23 cellular contexts compared by ENCODE assay signal in genomic region chr10:23405540-23405939, GRCh38. TPM values are rescaled to one million over a fixed set of nuclear protein-coding genes. Genes with fewer than 3 reads are reported as not detected.
DNase-seq lines count a peak whose midpoint lies in the region; ATAC-seq and TF ChIP-seq lines count a peak whose summit lies in the region.
"Had no signal": no experiment of that assay in that cellular context is flagged by ENCODE, and none has a peak within 500 bp of the region (broad histone marks: within the 10 kb centered on the region; RNA-seq: fewer than 3 reads in every experiment).

No MANE protein-coding gene starts in this region.

- intact Hi-C loops in Right ventricle myocardium inferior (cut with DNase I), result loop anchor here (1.0 kb wide), 1 partner anchor 34 kb away; the partner anchor contains the start of gene OTUD1
- intact Hi-C loops in cardiac septum (cut with DNase I), result no loop called here

- ATAC-seq in Right ventricle myocardium inferior (peak; percentile 72), left lobe of liver (peak; percentile 15), HG02623 (IDR thresholded peaks at IDR 0.05; ENCODE audit: unreplicated experiment) (no peak), GM19324 (IDR thresholded peaks at IDR 0.05; ENCODE audit: low FRiP score, unreplicated experiment) (no peak)
- ATAC-seq: activated CD4-positive, CD25-positive, alpha-beta regulatory T cell treated with anti-CD3 and anti-CD28 coated beads, Interleukin-2, amount 50 U/mL, for 24 hours; activated CD8-positive, alpha-beta T cell treated with anti-CD3 and anti-CD28 coated beads, Interleukin-2, amount 10 ng/mL, durations not matched to agents 7 days and 5 days; stimulated activated naive CD8-positive, alpha-beta T cell treated with anti-CD3 and anti-CD28 coated beads, Interleukin-15, amount 100 ng/mL, for 72 hours had no signal

- no peak overlapping the region for H3K4me3 ChIP-seq in fibroblast of the aortic adventitia (ENCODE audit: low read depth, low read length)
- H3K4me3 ChIP-seq: thyroid gland had no signal

- TF ChIP-seq CTCF in fibroblast of the aortic adventitia (IDR thresholded peaks at IDR 0.05; ENCODE audit: insufficient read depth, low read length), result no peak

- DNase-seq in Right ventricle myocardium inferior (ENCODE audit: missing footprints) (no peak), cardiac septum (ENCODE audit: low spot score) (no peak), fibroblast of the aortic adventitia (ENCODE audit: low read depth) (peak; percentile 71), left lobe of liver (ENCODE audit: low spot score) (no peak), HT-29 (ENCODE audit: low spot score) (no peak)
- DNase-seq in activated effector memory CD4-positive, alpha-beta T cell treated with anti-CD3 and anti-CD28 coated beads, Interleukin-2, amount 50 U/mL, for 16 hours, result no peak
- DNase-seq: 8988T; activated CD8-positive, alpha-beta T cell treated with anti-CD3 and anti-CD28 coated beads, Interleukin-2, amount 10 ng/mL, durations not matched to agents 7 days and 5 days; activated naive CD8-positive, alpha-beta T cell treated with anti-CD3 and anti-CD28 coated beads, Interleukin-2, amount 10 ng/mL, durations not matched to agents 7 days and 5 days; AML-193; CD4-positive, alpha-beta T cell; NCI-H1417; NCI-H2081 treated with DMSO at 0.1 percent for 48 hours; NCI-H748 treated with DMSO at 0.1 percent for 48 hours; small intestine; stimulated activated CD4-positive, alpha-beta T cell treated with anti-CD3 and anti-CD28 coated beads, Interleukin-1b, Interleukin-23, amount 100 ng/mL, for 48 hours; stimulated activated CD8-positive, alpha-beta memory T cell treated with anti-CD3 and anti-CD28 coated beads, Interleukin-4, amount 100 ng/mL, for 48 hours; stimulated activated naive CD8-positive, alpha-beta T cell treated with anti-CD3 and anti-CD28 coated beads, Interleukin-15, amount 100 ng/mL, for 72 hours; T-helper 1 cell; thyroid gland had no signal

RNA-seq across cellular contexts. Expression of gene OTUD1, which starts 33.3 kb away (rescaled TPM):
- 13.3 TPM for total RNA-seq in Right ventricle myocardium inferior
- 38.2 TPM for total RNA-seq in cardiac septum
- 6.1 and 8.0 TPM in 2 replicates for total RNA-seq in fibroblast of the aortic adventitia (ENCODE audit: low replicate concordance)
- total RNA-seq in left lobe of liver, result 5.2 TPM
- total RNA-seq in HT-29 (2014; rRNA removed; shearing (Covaris generic)), result 2.3 and 2.4 TPM in 2 replicates

Comparison
In these comparisons a context has a peak if more than half of its experiments do, and no peak if none do; other contexts are left out.
1. ATAC-seq: peak in Right ventricle myocardium inferior (single experiment) and left lobe of liver (single experiment); none in HG02623 (single experiment) and GM19324 (single experiment).